1 cellular context compared by ENCODE assay signal in genomic region chr10:50536617-50537252, GRCh38.
TF ChIP-seq lines count a peak whose summit lies in the region.

No MANE protein-coding gene starts in this region.

TF ChIP-seq in SK-N-SH treated with all-trans-retinoic acid at 6 μM for 48 hours, 23 proteins besides CTCF, POLR2A, EP300 and RAD21 (continued from another document):
- TF ChIP-seq OSR1 (CRISPR knock-in tag; IDR thresholded peaks at IDR 0.05) (no peak), TOX (CRISPR knock-in tag; IDR thresholded peaks at IDR 0.05; ENCODE audit: borderline replicate concordance) (no peak), CSDC2 (CRISPR knock-in tag; IDR thresholded peaks at IDR 0.05) (no peak), ESRRG (CRISPR knock-in tag; IDR thresholded peaks at IDR 0.05) (no peak), ZC3H10 (CRISPR knock-in tag; IDR thresholded peaks at IDR 0.05) (no peak)
